1 cellular context compared by ENCODE assay signal in the genomic region with DNA sequence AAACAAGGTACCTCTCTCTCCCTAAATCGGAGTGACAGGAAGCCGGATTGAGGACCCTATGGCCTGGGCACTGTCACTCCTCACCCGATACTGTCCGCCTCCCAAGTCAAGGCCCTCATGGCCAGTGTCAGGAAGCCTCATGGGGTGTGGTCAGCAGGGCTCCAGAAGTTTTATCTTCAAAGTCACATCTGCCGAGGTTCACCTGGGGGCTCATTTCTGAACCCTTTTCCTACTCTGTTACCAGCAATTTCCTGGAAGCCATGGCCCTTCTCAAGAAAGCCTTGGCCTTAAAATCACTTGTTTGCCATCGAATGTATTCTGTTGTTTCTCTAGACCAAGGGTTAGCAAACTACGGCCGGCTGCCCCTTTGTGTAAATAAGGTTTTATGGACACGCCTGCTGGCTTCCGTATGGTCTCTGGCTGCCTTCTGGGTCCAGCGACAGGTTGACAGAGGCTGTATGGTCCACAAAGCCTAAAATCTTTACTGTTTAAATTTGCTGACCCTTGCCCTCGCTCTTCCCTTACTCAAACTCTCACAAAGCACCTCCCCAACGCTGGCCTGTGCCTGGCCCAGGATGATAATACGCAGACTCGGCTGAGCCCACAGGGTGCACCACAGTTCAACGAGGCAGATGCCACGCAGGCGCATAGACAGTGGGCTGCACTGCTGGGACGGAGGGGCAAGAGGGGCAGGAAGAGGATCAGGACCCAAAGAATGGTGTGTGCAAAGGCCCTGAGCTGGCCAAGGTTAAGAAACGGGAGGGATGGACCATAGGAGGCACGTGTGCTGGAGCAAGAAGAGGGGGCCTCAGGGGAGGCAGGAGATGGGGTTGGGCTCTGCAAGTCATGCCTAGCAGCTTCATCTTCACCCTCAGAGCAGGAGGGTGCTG.
TF ChIP-seq lines count a peak whose summit lies in the region.

No MANE protein-coding gene starts in this region.

TF ChIP-seq in K562, 482 proteins besides CTCF, POLR2A, EP300 and RAD21 (continued from another document and continues in another):
- TF ChIP-seq, protein P1, sequence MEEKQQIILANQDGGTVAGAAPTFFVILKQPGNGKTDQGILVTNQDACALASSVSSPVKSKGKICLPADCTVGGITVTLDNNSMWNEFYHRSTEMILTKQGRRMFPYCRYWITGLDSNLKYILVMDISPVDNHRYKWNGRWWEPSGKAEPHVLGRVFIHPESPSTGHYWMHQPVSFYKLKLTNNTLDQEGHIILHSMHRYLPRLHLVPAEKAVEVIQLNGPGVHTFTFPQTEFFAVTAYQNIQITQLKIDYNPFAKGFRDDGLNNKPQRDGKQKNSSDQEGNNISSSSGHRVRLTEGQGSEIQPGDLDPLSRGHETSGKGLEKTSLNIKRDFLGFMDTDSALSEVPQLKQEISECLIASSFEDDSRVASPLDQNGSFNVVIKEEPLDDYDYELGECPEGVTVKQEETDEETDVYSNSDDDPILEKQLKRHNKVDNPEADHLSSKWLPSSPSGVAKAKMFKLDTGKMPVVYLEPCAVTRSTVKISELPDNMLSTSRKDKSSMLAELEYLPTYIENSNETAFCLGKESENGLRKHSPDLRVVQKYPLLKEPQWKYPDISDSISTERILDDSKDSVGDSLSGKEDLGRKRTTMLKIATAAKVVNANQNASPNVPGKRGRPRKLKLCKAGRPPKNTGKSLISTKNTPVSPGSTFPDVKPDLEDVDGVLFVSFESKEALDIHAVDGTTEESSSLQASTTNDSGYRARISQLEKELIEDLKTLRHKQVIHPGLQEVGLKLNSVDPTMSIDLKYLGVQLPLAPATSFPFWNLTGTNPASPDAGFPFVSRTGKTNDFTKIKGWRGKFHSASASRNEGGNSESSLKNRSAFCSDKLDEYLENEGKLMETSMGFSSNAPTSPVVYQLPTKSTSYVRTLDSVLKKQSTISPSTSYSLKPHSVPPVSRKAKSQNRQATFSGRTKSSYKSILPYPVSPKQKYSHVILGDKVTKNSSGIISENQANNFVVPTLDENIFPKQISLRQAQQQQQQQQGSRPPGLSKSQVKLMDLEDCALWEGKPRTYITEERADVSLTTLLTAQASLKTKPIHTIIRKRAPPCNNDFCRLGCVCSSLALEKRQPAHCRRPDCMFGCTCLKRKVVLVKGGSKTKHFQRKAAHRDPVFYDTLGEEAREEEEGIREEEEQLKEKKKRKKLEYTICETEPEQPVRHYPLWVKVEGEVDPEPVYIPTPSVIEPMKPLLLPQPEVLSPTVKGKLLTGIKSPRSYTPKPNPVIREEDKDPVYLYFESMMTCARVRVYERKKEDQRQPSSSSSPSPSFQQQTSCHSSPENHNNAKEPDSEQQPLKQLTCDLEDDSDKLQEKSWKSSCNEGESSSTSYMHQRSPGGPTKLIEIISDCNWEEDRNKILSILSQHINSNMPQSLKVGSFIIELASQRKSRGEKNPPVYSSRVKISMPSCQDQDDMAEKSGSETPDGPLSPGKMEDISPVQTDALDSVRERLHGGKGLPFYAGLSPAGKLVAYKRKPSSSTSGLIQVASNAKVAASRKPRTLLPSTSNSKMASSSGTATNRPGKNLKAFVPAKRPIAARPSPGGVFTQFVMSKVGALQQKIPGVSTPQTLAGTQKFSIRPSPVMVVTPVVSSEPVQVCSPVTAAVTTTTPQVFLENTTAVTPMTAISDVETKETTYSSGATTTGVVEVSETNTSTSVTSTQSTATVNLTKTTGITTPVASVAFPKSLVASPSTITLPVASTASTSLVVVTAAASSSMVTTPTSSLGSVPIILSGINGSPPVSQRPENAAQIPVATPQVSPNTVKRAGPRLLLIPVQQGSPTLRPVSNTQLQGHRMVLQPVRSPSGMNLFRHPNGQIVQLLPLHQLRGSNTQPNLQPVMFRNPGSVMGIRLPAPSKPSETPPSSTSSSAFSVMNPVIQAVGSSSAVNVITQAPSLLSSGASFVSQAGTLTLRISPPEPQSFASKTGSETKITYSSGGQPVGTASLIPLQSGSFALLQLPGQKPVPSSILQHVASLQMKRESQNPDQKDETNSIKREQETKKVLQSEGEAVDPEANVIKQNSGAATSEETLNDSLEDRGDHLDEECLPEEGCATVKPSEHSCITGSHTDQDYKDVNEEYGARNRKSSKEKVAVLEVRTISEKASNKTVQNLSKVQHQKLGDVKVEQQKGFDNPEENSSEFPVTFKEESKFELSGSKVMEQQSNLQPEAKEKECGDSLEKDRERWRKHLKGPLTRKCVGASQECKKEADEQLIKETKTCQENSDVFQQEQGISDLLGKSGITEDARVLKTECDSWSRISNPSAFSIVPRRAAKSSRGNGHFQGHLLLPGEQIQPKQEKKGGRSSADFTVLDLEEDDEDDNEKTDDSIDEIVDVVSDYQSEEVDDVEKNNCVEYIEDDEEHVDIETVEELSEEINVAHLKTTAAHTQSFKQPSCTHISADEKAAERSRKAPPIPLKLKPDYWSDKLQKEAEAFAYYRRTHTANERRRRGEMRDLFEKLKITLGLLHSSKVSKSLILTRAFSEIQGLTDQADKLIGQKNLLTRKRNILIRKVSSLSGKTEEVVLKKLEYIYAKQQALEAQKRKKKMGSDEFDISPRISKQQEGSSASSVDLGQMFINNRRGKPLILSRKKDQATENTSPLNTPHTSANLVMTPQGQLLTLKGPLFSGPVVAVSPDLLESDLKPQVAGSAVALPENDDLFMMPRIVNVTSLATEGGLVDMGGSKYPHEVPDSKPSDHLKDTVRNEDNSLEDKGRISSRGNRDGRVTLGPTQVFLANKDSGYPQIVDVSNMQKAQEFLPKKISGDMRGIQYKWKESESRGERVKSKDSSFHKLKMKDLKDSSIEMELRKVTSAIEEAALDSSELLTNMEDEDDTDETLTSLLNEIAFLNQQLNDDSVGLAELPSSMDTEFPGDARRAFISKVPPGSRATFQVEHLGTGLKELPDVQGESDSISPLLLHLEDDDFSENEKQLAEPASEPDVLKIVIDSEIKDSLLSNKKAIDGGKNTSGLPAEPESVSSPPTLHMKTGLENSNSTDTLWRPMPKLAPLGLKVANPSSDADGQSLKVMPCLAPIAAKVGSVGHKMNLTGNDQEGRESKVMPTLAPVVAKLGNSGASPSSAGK (IDR thresholded peaks at IDR 0.05): peak; percentile 78
- TF ChIP-seq, protein P2, sequence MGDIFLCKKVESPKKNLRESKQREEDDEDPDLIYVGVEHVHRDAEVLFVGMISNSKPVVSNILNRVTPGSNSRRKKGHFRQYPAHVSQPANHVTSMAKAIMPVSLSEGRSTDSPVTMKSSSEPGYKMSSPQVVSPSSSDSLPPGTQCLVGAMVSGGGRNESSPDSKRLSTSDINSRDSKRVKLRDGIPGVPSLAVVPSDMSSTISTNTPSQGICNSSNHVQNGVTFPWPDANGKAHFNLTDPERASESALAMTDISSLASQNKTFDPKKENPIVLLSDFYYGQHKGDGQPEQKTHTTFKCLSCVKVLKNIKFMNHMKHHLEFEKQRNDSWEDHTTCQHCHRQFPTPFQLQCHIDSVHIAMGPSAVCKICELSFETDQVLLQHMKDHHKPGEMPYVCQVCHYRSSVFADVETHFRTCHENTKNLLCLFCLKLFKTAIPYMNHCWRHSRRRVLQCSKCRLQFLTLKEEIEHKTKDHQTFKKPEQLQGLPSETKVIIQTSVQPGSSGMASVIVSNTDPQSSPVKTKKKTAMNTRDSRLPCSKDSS (IDR thresholded peaks at IDR 0.05; ENCODE audit: low read depth, partially characterized antibody): no peak
- TF ChIP-seq ZNF282 (CRISPR knock-in tag; IDR thresholded peaks at IDR 0.05): no peak
- TF ChIP-seq NFXL1 (CRISPR knock-in tag; IDR thresholded peaks at IDR 0.05): no peak
- TF ChIP-seq, protein P3, sequence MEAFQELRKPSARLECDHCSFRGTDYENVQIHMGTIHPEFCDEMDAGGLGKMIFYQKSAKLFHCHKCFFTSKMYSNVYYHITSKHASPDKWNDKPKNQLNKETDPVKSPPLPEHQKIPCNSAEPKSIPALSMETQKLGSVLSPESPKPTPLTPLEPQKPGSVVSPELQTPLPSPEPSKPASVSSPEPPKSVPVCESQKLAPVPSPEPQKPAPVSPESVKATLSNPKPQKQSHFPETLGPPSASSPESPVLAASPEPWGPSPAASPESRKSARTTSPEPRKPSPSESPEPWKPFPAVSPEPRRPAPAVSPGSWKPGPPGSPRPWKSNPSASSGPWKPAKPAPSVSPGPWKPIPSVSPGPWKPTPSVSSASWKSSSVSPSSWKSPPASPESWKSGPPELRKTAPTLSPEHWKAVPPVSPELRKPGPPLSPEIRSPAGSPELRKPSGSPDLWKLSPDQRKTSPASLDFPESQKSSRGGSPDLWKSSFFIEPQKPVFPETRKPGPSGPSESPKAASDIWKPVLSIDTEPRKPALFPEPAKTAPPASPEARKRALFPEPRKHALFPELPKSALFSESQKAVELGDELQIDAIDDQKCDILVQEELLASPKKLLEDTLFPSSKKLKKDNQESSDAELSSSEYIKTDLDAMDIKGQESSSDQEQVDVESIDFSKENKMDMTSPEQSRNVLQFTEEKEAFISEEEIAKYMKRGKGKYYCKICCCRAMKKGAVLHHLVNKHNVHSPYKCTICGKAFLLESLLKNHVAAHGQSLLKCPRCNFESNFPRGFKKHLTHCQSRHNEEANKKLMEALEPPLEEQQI (IDR thresholded peaks at IDR 0.05): no peak
- no peak for TF ChIP-seq POLR2AphosphoS2 (IDR thresholded peaks at IDR 0.05; ENCODE audit: low read length)
- TF ChIP-seq POLR2AphosphoS5 (IDR thresholded peaks at IDR 0.05; ENCODE audit: control insufficient read depth, insufficient read depth, low read depth, low read length): no peak
- no peak for TF ChIP-seq BMI1 (IDR thresholded peaks at IDR 0.05; ENCODE audit: low read length)
- TF ChIP-seq ZNF133 (CRISPR knock-in tag; IDR thresholded peaks at IDR 0.05): no peak
- TF ChIP-seq ZSCAN29 (IDR thresholded peaks at IDR 0.05): no peak
- TF ChIP-seq, protein P4, sequence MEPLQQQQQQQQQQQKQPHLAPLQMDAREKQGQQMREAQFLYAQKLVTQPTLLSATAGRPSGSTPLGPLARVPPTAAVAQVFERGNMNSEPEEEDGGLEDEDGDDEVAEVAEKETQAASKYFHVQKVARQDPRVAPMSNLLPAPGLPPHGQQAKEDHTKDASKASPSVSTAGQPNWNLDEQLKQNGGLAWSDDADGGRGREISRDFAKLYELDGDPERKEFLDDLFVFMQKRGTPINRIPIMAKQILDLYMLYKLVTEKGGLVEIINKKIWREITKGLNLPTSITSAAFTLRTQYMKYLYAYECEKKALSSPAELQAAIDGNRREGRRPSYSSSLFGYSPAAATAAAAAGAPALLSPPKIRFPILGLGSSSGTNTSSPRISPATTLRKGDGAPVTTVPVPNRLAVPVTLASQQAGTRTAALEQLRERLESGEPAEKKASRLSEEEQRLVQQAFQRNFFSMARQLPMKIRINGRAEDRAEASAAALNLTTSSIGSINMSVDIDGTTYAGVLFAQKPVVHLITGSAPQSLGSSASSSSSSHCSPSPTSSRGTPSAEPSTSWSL (CRISPR knock-in tag; IDR thresholded peaks at IDR 0.05; ENCODE audit: borderline replicate concordance): no peak
- TF ChIP-seq, protein P5, sequence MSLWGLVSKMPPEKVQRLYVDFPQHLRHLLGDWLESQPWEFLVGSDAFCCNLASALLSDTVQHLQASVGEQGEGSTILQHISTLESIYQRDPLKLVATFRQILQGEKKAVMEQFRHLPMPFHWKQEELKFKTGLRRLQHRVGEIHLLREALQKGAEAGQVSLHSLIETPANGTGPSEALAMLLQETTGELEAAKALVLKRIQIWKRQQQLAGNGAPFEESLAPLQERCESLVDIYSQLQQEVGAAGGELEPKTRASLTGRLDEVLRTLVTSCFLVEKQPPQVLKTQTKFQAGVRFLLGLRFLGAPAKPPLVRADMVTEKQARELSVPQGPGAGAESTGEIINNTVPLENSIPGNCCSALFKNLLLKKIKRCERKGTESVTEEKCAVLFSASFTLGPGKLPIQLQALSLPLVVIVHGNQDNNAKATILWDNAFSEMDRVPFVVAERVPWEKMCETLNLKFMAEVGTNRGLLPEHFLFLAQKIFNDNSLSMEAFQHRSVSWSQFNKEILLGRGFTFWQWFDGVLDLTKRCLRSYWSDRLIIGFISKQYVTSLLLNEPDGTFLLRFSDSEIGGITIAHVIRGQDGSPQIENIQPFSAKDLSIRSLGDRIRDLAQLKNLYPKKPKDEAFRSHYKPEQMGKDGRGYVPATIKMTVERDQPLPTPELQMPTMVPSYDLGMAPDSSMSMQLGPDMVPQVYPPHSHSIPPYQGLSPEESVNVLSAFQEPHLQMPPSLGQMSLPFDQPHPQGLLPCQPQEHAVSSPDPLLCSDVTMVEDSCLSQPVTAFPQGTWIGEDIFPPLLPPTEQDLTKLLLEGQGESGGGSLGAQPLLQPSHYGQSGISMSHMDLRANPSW (CRISPR knock-in tag; IDR thresholded peaks at IDR 0.05): no peak
- TF ChIP-seq, protein P6, sequence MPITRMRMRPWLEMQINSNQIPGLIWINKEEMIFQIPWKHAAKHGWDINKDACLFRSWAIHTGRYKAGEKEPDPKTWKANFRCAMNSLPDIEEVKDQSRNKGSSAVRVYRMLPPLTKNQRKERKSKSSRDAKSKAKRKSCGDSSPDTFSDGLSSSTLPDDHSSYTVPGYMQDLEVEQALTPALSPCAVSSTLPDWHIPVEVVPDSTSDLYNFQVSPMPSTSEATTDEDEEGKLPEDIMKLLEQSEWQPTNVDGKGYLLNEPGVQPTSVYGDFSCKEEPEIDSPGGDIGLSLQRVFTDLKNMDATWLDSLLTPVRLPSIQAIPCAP (CRISPR knock-in tag; IDR thresholded peaks at IDR 0.05; ENCODE audit: borderline replicate concordance): no peak
- no peak for TF ChIP-seq ZFP30 (CRISPR knock-in tag; IDR thresholded peaks at IDR 0.05; ENCODE audit: borderline replicate concordance)
- TF ChIP-seq, protein P7, sequence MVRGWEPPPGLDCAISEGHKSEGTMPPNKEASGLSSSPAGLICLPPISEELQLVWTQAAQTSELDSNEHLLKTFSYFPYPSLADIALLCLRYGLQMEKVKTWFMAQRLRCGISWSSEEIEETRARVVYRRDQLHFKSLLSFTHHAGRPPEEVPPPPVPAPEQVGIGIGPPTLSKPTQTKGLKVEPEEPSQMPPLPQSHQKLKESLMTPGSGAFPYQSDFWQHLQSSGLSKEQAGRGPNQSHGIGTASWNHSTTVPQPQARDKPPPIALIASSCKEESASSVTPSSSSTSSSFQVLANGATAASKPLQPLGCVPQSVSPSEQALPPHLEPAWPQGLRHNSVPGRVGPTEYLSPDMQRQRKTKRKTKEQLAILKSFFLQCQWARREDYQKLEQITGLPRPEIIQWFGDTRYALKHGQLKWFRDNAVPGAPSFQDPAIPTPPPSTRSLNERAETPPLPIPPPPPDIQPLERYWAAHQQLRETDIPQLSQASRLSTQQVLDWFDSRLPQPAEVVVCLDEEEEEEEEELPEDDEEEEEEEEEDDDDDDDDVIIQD (CRISPR knock-in tag; IDR thresholded peaks at IDR 0.05): no peak
- no peak for TF ChIP-seq MAFF (IDR thresholded peaks at IDR 0.05; ENCODE audit: low read length)
- TF ChIP-seq HMGN3 (IDR thresholded peaks at IDR 0.05; ENCODE audit: borderline replicate concordance, extremely low read depth, insufficient read length, low read depth, low read length): no peak
- no peak for TF ChIP-seq KLF13 (tag; IDR thresholded peaks at IDR 0.05; ENCODE audit: borderline replicate concordance, low read depth)
